Comparison of ENCODE assay signal across 1 cellular context in genomic region chr9:33852216-33852826, GRCh38.
TF ChIP-seq lines count a peak whose summit lies in the region.

No MANE protein-coding gene starts in this region.

TF ChIP-seq in WTC11, 78 proteins besides CTCF, POLR2A, EP300 and RAD21 (continued from another document):
- TF ChIP-seq ERG (CRISPR knock-in tag; IDR thresholded peaks at IDR 0.05) (no peak), GABPB1 (CRISPR knock-in tag; IDR thresholded peaks at IDR 0.05) (no peak), E2F5 (CRISPR knock-in tag; IDR thresholded peaks at IDR 0.05) (no peak), ZNF317 (CRISPR knock-in tag; IDR thresholded peaks at IDR 0.05; ENCODE audit: borderline replicate concordance, low read depth) (no peak)
- TF ChIP-seq, protein P1, sequence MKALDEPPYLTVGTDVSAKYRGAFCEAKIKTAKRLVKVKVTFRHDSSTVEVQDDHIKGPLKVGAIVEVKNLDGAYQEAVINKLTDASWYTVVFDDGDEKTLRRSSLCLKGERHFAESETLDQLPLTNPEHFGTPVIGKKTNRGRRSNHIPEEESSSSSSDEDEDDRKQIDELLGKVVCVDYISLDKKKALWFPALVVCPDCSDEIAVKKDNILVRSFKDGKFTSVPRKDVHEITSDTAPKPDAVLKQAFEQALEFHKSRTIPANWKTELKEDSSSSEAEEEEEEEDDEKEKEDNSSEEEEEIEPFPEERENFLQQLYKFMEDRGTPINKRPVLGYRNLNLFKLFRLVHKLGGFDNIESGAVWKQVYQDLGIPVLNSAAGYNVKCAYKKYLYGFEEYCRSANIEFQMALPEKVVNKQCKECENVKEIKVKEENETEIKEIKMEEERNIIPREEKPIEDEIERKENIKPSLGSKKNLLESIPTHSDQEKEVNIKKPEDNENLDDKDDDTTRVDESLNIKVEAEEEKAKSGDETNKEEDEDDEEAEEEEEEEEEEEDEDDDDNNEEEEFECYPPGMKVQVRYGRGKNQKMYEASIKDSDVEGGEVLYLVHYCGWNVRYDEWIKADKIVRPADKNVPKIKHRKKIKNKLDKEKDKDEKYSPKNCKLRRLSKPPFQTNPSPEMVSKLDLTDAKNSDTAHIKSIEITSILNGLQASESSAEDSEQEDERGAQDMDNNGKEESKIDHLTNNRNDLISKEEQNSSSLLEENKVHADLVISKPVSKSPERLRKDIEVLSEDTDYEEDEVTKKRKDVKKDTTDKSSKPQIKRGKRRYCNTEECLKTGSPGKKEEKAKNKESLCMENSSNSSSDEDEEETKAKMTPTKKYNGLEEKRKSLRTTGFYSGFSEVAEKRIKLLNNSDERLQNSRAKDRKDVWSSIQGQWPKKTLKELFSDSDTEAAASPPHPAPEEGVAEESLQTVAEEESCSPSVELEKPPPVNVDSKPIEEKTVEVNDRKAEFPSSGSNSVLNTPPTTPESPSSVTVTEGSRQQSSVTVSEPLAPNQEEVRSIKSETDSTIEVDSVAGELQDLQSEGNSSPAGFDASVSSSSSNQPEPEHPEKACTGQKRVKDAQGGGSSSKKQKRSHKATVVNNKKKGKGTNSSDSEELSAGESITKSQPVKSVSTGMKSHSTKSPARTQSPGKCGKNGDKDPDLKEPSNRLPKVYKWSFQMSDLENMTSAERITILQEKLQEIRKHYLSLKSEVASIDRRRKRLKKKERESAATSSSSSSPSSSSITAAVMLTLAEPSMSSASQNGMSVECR (CRISPR knock-in tag; IDR thresholded peaks at IDR 0.05; ENCODE audit: borderline replicate concordance), result no peak
- TF ChIP-seq, protein P2, sequence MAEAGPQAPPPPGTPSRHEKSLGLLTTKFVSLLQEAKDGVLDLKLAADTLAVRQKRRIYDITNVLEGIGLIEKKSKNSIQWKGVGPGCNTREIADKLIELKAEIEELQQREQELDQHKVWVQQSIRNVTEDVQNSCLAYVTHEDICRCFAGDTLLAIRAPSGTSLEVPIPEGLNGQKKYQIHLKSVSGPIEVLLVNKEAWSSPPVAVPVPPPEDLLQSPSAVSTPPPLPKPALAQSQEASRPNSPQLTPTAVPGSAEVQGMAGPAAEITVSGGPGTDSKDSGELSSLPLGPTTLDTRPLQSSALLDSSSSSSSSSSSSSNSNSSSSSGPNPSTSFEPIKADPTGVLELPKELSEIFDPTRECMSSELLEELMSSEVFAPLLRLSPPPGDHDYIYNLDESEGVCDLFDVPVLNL (CRISPR knock-in tag; IDR thresholded peaks at IDR 0.05; ENCODE audit: borderline replicate concordance, low read depth), result no peak
